Comparison of ENCODE assay signal across 9 cellular contexts in the genomic region with DNA sequence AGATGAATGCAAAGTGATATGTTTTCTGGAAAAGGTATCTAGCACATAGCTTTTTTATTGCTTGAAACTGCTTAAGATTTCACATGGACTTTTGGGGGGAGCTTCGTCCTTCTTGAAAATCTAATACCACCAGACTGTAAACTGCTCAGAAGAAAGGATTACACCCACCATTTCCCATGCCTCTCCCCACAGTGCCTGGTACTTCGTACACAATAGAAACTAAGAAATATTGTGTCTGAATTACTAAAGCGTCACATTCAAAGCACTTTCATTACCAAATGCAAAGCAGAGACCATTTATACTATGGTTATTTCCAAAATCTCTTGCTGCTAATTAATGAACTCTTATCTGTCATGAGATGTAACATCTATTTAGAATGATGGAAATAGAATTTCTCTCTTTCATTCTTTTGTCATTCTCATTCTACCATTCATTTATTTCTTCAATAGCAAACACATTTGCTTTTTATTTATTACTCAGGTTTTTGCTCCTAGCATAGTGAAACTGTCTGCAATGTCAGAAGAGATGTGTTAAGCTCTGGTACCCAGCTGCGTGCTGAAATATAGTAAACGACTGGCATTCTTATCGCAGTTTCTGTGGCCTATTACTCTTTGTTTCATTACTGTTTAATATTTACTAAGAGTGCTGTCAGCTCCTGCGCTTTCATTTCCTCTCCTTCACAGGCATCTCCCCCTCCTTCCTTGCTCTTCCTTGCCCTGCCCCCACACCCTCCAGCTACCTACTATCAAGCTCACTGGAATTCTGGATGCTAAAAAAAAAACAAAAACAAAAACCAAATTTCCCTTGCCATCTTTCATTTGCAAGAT.
DNase-seq lines count a peak whose midpoint lies in the region; ATAC-seq and TF ChIP-seq lines count a peak whose summit lies in the region.
"Had no signal": no experiment of that assay in that cellular context is flagged by ENCODE, and none has a peak within 500 bp of the region (broad histone marks: within the 10 kb centered on the region; RNA-seq: fewer than 3 reads in every experiment).

No MANE protein-coding gene starts in this region.

- ATAC-seq in GM19452 (IDR thresholded peaks at IDR 0.05; ENCODE audit: unreplicated experiment) (peak; percentile 91), HG03064 (IDR thresholded peaks at IDR 0.05; ENCODE audit: low read depth, unreplicated experiment) (peak; percentile 86)

- TF ChIP-seq CTCF in GM10266 (IDR thresholded peaks at IDR 0.05; ENCODE audit: control insufficient read depth, insufficient read depth, low read depth, missing control alignments) = no peak

- DNase-seq in GM10266 (ENCODE audit: extremely low spot score) = peak; percentile 38
- peak; percentile 50 for DNase-seq in amniotic epithelial cell (ENCODE audit: low read depth)
- DNase-seq in NCI-H1048 (lab: John Stamatoyannopoulos, UW) = no peak
- no peak for DNase-seq in GF-D8 (lab: John Stamatoyannopoulos, UW)
- no peak for DNase-seq in KG1 (lab: John Stamatoyannopoulos, UW)
- DNase-seq in NOMO-1 treated with DMSO at 0.1 percent for 48 hours (lab: John Stamatoyannopoulos, UW; ENCODE audit: unreplicated experiment) = no peak
- DNase-seq: stimulated activated CD4-positive, alpha-beta T cell treated with anti-CD3 and anti-CD28 coated beads, Interleukin-1b, Interleukin-23, amount 100 ng/mL, for 48 hours had no signal

Comparison
In these comparisons a context has a peak if more than half of its experiments do, and no peak if none do; other contexts are left out.
1. DNase-seq: peak in GM10266 (single experiment) and amniotic epithelial cell (single experiment); none in NCI-H1048 (single experiment), GF-D8 (single experiment), KG1 (single experiment) and NOMO-1 treated with DMSO at 0.1 percent for 48 hours (single experiment).